Comparison of ENCODE assay signal across 8 cellular contexts in genomic region chr1:155261401-155261887, GRCh38. TPM values are rescaled to one million over a fixed set of nuclear protein-coding genes. Genes with fewer than 3 reads are reported as not detected.
DNase-seq lines count a peak whose midpoint lies in the region; ATAC-seq, FAIRE-seq and TF ChIP-seq lines count a peak whose summit lies in the region.

No MANE protein-coding gene starts in this region.

- no peaks in the 10 kb centered on the region for H4K20me1 ChIP-seq in Karpas-422 (ENCODE audit: insufficient read depth, low read depth, low read length)

- H3K36me3 Mint-ChIP-seq in activated CD8-positive, alpha-beta memory T cell treated with anti-CD3 and anti-CD28 coated beads, Interleukin-2, amount 10 ng/mL, durations not matched to agents 7 days and 5 days = peaks cover 57% of the 10 kb centered on the region

- H2AFZ ChIP-seq in Karpas-422 (ENCODE audit: low read length) = peak overlapping the region; percentile 62; the same call in 1 of the 2 replicates

- H3K27ac Mint-ChIP-seq in activated CD8-positive, alpha-beta memory T cell treated with anti-CD3 and anti-CD28 coated beads, Interleukin-2, amount 10 ng/mL, durations not matched to agents 7 days and 5 days = peak overlapping the region; percentile 86

- no peak for FAIRE-seq in bronchial epithelial cell (lab: Jason Lieb, UNC)

- TF ChIP-seq CTCF in bronchial epithelial cell (IDR thresholded peaks at IDR 0.05; ENCODE audit: insufficient read depth, low read length, severe bottlenecking) (no peak), GM10266 (IDR thresholded peaks at IDR 0.05; ENCODE audit: control insufficient read depth, insufficient read depth, low read depth, missing control alignments) (no peak)

- peak; percentile 55 for DNase-seq in activated CD8-positive, alpha-beta memory T cell treated with anti-CD3 and anti-CD28 coated beads, Interleukin-2, amount 10 ng/mL, durations not matched to agents 7 days and 5 days
- no peak for DNase-seq in activated CD8-positive, alpha-beta memory T cell treated with anti-CD3 and anti-CD28 coated beads for 24 hours
- peak; percentile 73 for DNase-seq in Karpas-422
- no peak for DNase-seq in bronchial epithelial cell (ENCODE audit: low read depth)
- DNase-seq in NCI-H1417 treated with DMSO at 0.1 percent for 48 hours (lab: John Stamatoyannopoulos, UW) = no peak
- no peak for DNase-seq in GM10266 (ENCODE audit: extremely low spot score)

- peak overlapping the region; percentile 96 for H3K4me3 ChIP-seq in Karpas-422 (ENCODE audit: low read length)
- peak overlapping the region; percentile 52 for H3K4me3 ChIP-seq in bronchial epithelial cell (ENCODE audit: low read depth, low read length)
- H3K4me3 ChIP-seq in mucosa of stomach (ENCODE audit: low read length) = peak overlapping the region; percentile 85

- H3K9me3 ChIP-seq in Karpas-422 (ENCODE audit: low read length) = no peaks in the 10 kb centered on the region
- H3K9me3 ChIP-seq in mucosa of stomach (ENCODE audit: control insufficient read depth, low read length) = no peaks in the 10 kb centered on the region

- H3K4me1 ChIP-seq in Karpas-422 (ENCODE audit: low read length) (peaks cover 21% of the 10 kb centered on the region), mucosa of stomach (ENCODE audit: control insufficient read depth, insufficient read depth, low read length) (peaks cover 16% of the 10 kb centered on the region)

- H3K9me2 ChIP-seq in Karpas-422 (replicated peaks; ENCODE audit: insufficient read depth, low read length) = no peaks in the 10 kb centered on the region

- H3K36me3 ChIP-seq in Karpas-422 (ENCODE audit: insufficient read depth, low read length) (peaks cover 26% of the 10 kb centered on the region; the same call in 1 of the 2 replicates), bronchial epithelial cell (ENCODE audit: control insufficient read depth, insufficient read depth, low read length) (peaks cover 20% of the 10 kb centered on the region), mucosa of stomach (ENCODE audit: control insufficient read depth, insufficient read depth, low read length) (peaks cover 17% of the 10 kb centered on the region)

- H3K27me3 ChIP-seq in Karpas-422 (ENCODE audit: low read length) (no peaks in the 10 kb centered on the region), bronchial epithelial cell (ENCODE audit: control insufficient read depth, insufficient read depth, low read length) (no peaks in the 10 kb centered on the region), mucosa of stomach (ENCODE audit: control insufficient read depth, insufficient read depth, low read length) (no peaks in the 10 kb centered on the region)

- H3K27me3 Mint-ChIP-seq in activated CD8-positive, alpha-beta memory T cell treated with anti-CD3 and anti-CD28 coated beads, Interleukin-2, amount 10 ng/mL, durations not matched to agents 7 days and 5 days = no peaks in the 10 kb centered on the region

- no peaks in the 10 kb centered on the region for H3K9me3 Mint-ChIP-seq in activated CD8-positive, alpha-beta memory T cell treated with anti-CD3 and anti-CD28 coated beads, Interleukin-2, amount 10 ng/mL, durations not matched to agents 7 days and 5 days (ENCODE audit: low read depth)

- peak overlapping the region; percentile 64 for H3K27ac ChIP-seq in Karpas-422 (ENCODE audit: low read length)

- peak overlapping the region; percentile 99 for H3K4me2 ChIP-seq in Karpas-422 (ENCODE audit: low read depth, low read length, poor library complexity, severe bottlenecking)

- peaks cover 39% of the 10 kb centered on the region for H3K4me1 Mint-ChIP-seq in activated CD8-positive, alpha-beta memory T cell treated with anti-CD3 and anti-CD28 coated beads, Interleukin-2, amount 10 ng/mL, durations not matched to agents 7 days and 5 days

- H3K79me2 ChIP-seq in Karpas-422 (ENCODE audit: low read length) = peaks cover 18% of the 10 kb centered on the region

- ATAC-seq in activated CD8-positive, alpha-beta memory T cell treated with anti-CD3 and anti-CD28 coated beads, Interleukin-2, amount 10 ng/mL, durations not matched to agents 7 days and 5 days = peak; percentile 13
- no peak for ATAC-seq in HG03139 (IDR thresholded peaks at IDR 0.05; ENCODE audit: unreplicated experiment)

- H3K9ac ChIP-seq in Karpas-422 (ENCODE audit: low read length) (peak overlapping the region; percentile 96), mucosa of stomach (ENCODE audit: low read length) (peak overlapping the region; percentile 78)

- peak overlapping the region; percentile 95 for H3K4me3 Mint-ChIP-seq in activated CD8-positive, alpha-beta memory T cell treated with anti-CD3 and anti-CD28 coated beads, Interleukin-2, amount 10 ng/mL, durations not matched to agents 7 days and 5 days

- CTCF ChIA-PET in activated CD8-positive, alpha-beta memory T cell treated with anti-CD3 and anti-CD28 coated beads, Interleukin-2, amount 10 ng/mL, durations not matched to agents 7 days and 5 days (lab: Charles Lee) = interaction anchor here (0.9 to 4.7 kb wide), 9 partner anchors 10 to 88 kb away, joined by 3 to 97 read pairs (median 4); partner anchors contain the start of genes CLK2, FDPS and KRTCAP2

RNA-seq across cellular contexts. Expression of gene SCAMP3, which starts 0.7 kb away (rescaled TPM):
- 100 to 1,000 TPM in 1 of 2 experiments, 10 to 100 TPM in 1; 82.0 to 108 TPM for total RNA-seq in activated CD8-positive, alpha-beta memory T cell treated with anti-CD3 and anti-CD28 coated beads, Interleukin-2, amount 10 ng/mL, durations not matched to agents 7 days and 5 days
- total RNA-seq in Karpas-422 (2014; rRNA removed; shearing (Covaris generic); ENCODE audit: low replicate concordance) = 69.7 and 73.5 TPM in 2 replicates
- 23.4 and 26.9 TPM in 2 replicates for total RNA-seq in bronchial epithelial cell

RNA-seq across cellular contexts. Expression of gene ENTREP3, which starts 6.2 kb away (rescaled TPM):
- 10 to 100 TPM; 30.7 to 32.3 TPM for total RNA-seq in activated CD8-positive, alpha-beta memory T cell treated with anti-CD3 and anti-CD28 coated beads, Interleukin-2, amount 10 ng/mL, durations not matched to agents 7 days and 5 days
- 20.7 and 30.6 TPM in 2 replicates for total RNA-seq in Karpas-422 (2014; rRNA removed; shearing (Covaris generic); ENCODE audit: low replicate concordance)
- 3.2 and 3.7 TPM in 2 replicates for total RNA-seq in bronchial epithelial cell

RNA-seq across cellular contexts. Expression of gene CLK2, which starts 11.9 kb away (rescaled TPM):
- 100 to 1,000 TPM in 1 of 2 experiments, 10 to 100 TPM in 1; 94.8 to 108 TPM for total RNA-seq in activated CD8-positive, alpha-beta memory T cell treated with anti-CD3 and anti-CD28 coated beads, Interleukin-2, amount 10 ng/mL, durations not matched to agents 7 days and 5 days
- total RNA-seq in Karpas-422 (2014; rRNA removed; shearing (Covaris generic); ENCODE audit: low replicate concordance) = 78.7 and 99.6 TPM in 2 replicates
- total RNA-seq in bronchial epithelial cell = 19.7 and 23.4 TPM in 2 replicates

RNA-seq across cellular contexts. Expression of gene HCN3, which starts 15.8 kb away (rescaled TPM):
- 1 to 10 TPM; 5.4 to 6.1 TPM for total RNA-seq in activated CD8-positive, alpha-beta memory T cell treated with anti-CD3 and anti-CD28 coated beads, Interleukin-2, amount 10 ng/mL, durations not matched to agents 7 days and 5 days
- total RNA-seq in Karpas-422 (2014; rRNA removed; shearing (Covaris generic); ENCODE audit: low replicate concordance) = 5.9 and 6.3 TPM in 2 replicates
- 0.90 and 1.1 TPM in 2 replicates for total RNA-seq in bronchial epithelial cell

RNA-seq across cellular contexts. Expression of gene PKLR, which starts 39.8 kb away (rescaled TPM):
- not detected for total RNA-seq in activated CD8-positive, alpha-beta memory T cell treated with anti-CD3 and anti-CD28 coated beads, Interleukin-2, amount 10 ng/mL, durations not matched to agents 7 days and 5 days
- total RNA-seq in Karpas-422 (2014; rRNA removed; shearing (Covaris generic); ENCODE audit: low replicate concordance) = not detected in 2 replicates
- not detected in 2 replicates for total RNA-seq in bronchial epithelial cell

Comparison
In these comparisons a context has a peak if more than half of its experiments do, and no peak if none do; other contexts are left out.
1. DNase-seq: peak in activated CD8-positive, alpha-beta memory T cell treated with anti-CD3 and anti-CD28 coated beads, Interleukin-2, amount 10 ng/mL, durations not matched to agents 7 days and 5 days (single experiment) and Karpas-422 (single experiment); none in activated CD8-positive, alpha-beta memory T cell treated with anti-CD3 and anti-CD28 coated beads for 24 hours (single experiment), bronchial epithelial cell (single experiment), NCI-H1417 treated with DMSO at 0.1 percent for 48 hours (single experiment) and GM10266 (single experiment).
2. Peak in every context shown above with its lines, with median percentiles within 50 percentile points of each other: H3K4me3 ChIP-seq.